Comparison of ENCODE assay signal across 13 cellular contexts in the genomic region with DNA sequence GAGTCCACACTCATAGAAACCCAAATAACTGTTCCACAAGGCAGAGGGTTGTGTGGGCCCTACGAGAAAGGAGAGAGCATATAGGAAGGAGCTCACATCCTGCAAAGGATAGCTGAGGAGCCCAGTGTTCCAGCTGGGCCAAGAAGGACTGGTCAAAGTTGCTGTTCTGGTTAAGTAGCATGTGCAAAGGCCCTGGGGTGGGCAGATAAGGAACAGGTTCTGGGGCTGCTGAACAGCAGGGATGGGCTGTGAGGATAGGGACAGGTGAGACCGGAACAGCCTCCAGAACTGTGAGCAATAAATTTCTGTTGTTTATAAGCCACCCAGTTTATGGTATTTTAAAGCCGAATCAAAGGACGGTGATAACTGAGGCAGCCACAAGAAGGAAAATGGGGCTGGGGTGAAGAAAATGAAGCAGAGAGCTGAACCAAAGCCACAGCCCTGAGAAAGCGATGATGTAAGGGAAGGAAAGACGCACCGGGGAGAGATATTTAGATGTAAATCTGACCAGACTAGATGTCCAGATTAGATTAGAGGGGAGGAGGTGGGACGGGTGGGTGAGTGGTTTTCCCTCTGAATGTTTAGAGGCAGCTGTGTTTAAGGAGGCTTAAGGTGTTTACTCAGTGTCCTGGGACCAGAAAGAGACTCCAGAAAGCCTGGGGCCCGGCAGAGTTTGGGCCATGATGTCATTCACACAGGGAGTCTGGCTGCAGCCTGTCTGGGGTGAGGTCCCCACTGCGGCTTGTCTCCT.
DNase-seq lines count a peak whose midpoint lies in the region; ATAC-seq and TF ChIP-seq lines count a peak whose summit lies in the region.
"Had no signal": no experiment of that assay in that cellular context is flagged by ENCODE, and none has a peak within 500 bp of the region (broad histone marks: within the 10 kb centered on the region; RNA-seq: fewer than 3 reads in every experiment).

No MANE protein-coding gene starts in this region.

- no peak overlapping the region for H3K4me2 ChIP-seq in mesenchymal stem cell (ENCODE audit: low read length, poor library complexity, severe bottlenecking)

- peaks cover 0 to 1% (median 0%) of the 10 kb centered on the region in 7 donors for H3K9me3 Mint-ChIP-seq in CD4-positive, CD25-positive, alpha-beta regulatory T cell
- H3K9me3 Mint-ChIP-seq in activated T-helper 2 cell treated with anti-CD3 and anti-CD28 coated beads, Interferon-gamma antibody, Interleukin-2, Interleukin-4, amounts not matched to agents 10 μg/mL and 5 μg/mL and 100 μg/mL, durations not matched to agents 14 hours and 24 hours and 36 hours = peaks cover 7% of the 10 kb centered on the region
- peaks cover 35% of the 10 kb centered on the region for H3K9me3 Mint-ChIP-seq in nephron progenitor cell
- H3K9me3 Mint-ChIP-seq: dendritic cell treated with granulocyte-macrophage colony-stimulating factor and Interleukin-4, amounts not matched to agents 40 ng/mL and 50 ng/mL, for 4 days had no signal

- H3K14ac ChIP-seq in mesenchymal stem cell (ENCODE audit: low read length in 2 of 2) = no peak overlapping the region

- H3K27ac Mint-ChIP-seq in CD4-positive, CD25-positive, alpha-beta regulatory T cell = peak overlapping the region; percentile 39 to 84 (median 49)
- H3K27ac Mint-ChIP-seq in activated T-helper 2 cell treated with anti-CD3 and anti-CD28 coated beads, Interferon-gamma antibody, Interleukin-2, Interleukin-4, amounts not matched to agents 10 μg/mL and 5 μg/mL and 100 μg/mL, durations not matched to agents 14 hours and 24 hours and 36 hours = peak overlapping the region; percentile 42
- no peak overlapping the region for H3K27ac Mint-ChIP-seq in nephron progenitor cell
- H3K27ac Mint-ChIP-seq: dendritic cell treated with granulocyte-macrophage colony-stimulating factor and Interleukin-4, amounts not matched to agents 40 ng/mL and 50 ng/mL, for 4 days had no signal

- peak; percentile 16 to 37 (median 26) for DNase-seq in CD4-positive, CD25-positive, alpha-beta regulatory T cell
- peak; percentile 41 to 65 (median 49) for DNase-seq in T-helper 1 cell
- peak; percentile 37 for DNase-seq in activated T-helper 2 cell treated with anti-CD3 and anti-CD28 coated beads, Interferon-gamma antibody, Interleukin-2, Interleukin-4, amounts not matched to agents 10 μg/mL and 5 μg/mL and 100 μg/mL, durations not matched to agents 14 hours and 24 hours and 36 hours (ENCODE audit: low spot score)
- peak; percentile 87 for DNase-seq in mesenchymal stem cell
- DNase-seq in nephron progenitor cell = no peak
- no peak for DNase-seq in medulla oblongata (ENCODE audit: extremely low spot score)
- DNase-seq: NCI-H187, stomach, T1000 had no signal

- H2BK15ac ChIP-seq in mesenchymal stem cell (ENCODE audit: low read depth, poor library complexity, severe bottlenecking) = no peak overlapping the region

- no peak overlapping the region for H2BK5ac ChIP-seq in mesenchymal stem cell (ENCODE audit: low read depth, low read length, poor library complexity, severe bottlenecking)

- no peak overlapping the region for H3K27ac ChIP-seq in CD4-positive, CD25-positive, alpha-beta regulatory T cell (ENCODE audit: insufficient read depth, low read length, poor library complexity, severe bottlenecking)
- H3K27ac ChIP-seq in mesenchymal stem cell (ENCODE audit: low read length, poor library complexity, severe bottlenecking) (no peak overlapping the region), gastroesophageal sphincter (no peak overlapping the region)
- H3K27ac ChIP-seq: neutrophil, stomach had no signal

- H2AK5ac ChIP-seq in mesenchymal stem cell (ENCODE audit: low read length, severe bottlenecking) = no peak overlapping the region

- TF ChIP-seq CTCF in nephron progenitor cell (IDR thresholded peaks at IDR 0.05) (no peak), gastroesophageal sphincter (IDR thresholded peaks at IDR 0.05) (no peak)

- no peak overlapping the region for H3K4me3 ChIP-seq in CD4-positive, CD25-positive, alpha-beta regulatory T cell (ENCODE audit: low read depth, low read length)
- H3K4me3 ChIP-seq in mesenchymal stem cell (ENCODE audit: insufficient read depth in 1 of 2, low read depth in 1 of 2, low read length in 2 of 2) (no peak overlapping the region), gastroesophageal sphincter (no peak overlapping the region)
- H3K4me3 ChIP-seq: stomach had no signal

- peaks cover 0 to 29% (median 14%) of the 10 kb centered on the region in 4 donors for H3K4me1 Mint-ChIP-seq in CD4-positive, CD25-positive, alpha-beta regulatory T cell
- H3K4me1 Mint-ChIP-seq in activated T-helper 2 cell treated with anti-CD3 and anti-CD28 coated beads, Interferon-gamma antibody, Interleukin-2, Interleukin-4, amounts not matched to agents 10 μg/mL and 5 μg/mL and 100 μg/mL, durations not matched to agents 14 hours and 24 hours and 36 hours (ENCODE audit: low read depth) = peaks cover 30% of the 10 kb centered on the region
- peaks cover 20% of the 10 kb centered on the region for H3K4me1 Mint-ChIP-seq in nephron progenitor cell

- H3K36me3 ChIP-seq in CD4-positive, CD25-positive, alpha-beta regulatory T cell (ENCODE audit: control insufficient read depth, insufficient read depth, low read length) = no peaks in the 10 kb centered on the region
- H3K36me3 ChIP-seq in mesenchymal stem cell (ENCODE audit: control insufficient read depth in 1 of 2, insufficient read depth in 2 of 2, low read depth in 1 of 2, low read length in 2 of 2) (no peaks in the 10 kb centered on the region), gastroesophageal sphincter (no peaks in the 10 kb centered on the region)
- H3K36me3 ChIP-seq: neutrophil, stomach had no signal

- 43% methylated on average over 10 of the region's 10 CpGs for WGBS in mesenchymal stem cell
- 80 to 89% methylated on average over 7 to 8 of the region's 10 CpGs for WGBS in gastroesophageal sphincter (ENCODE audit: low coverage in 1 of 2), 2 donors

- peaks cover 17% of the 10 kb centered on the region for H3K4me1 ChIP-seq in CD4-positive, CD25-positive, alpha-beta regulatory T cell (ENCODE audit: control insufficient read depth, insufficient read depth, low read length, poor library complexity, severe bottlenecking)
- H3K4me1 ChIP-seq in mesenchymal stem cell (ENCODE audit: control insufficient read depth, insufficient read depth, low read depth, low read length) (peaks cover 2% of the 10 kb centered on the region), gastroesophageal sphincter (peaks cover 0 to 4% (median 0%) of the 10 kb centered on the region in 3 donors)
- H3K4me1 ChIP-seq: stomach had no signal

- H3K4me3 Mint-ChIP-seq in CD4-positive, CD25-positive, alpha-beta regulatory T cell = peak overlapping the region in 3 of 4 donors; percentile 25 to 52 (median 33)
- peak overlapping the region; percentile 17 for H3K4me3 Mint-ChIP-seq in activated T-helper 2 cell treated with anti-CD3 and anti-CD28 coated beads, Interferon-gamma antibody, Interleukin-2, Interleukin-4, amounts not matched to agents 10 μg/mL and 5 μg/mL and 100 μg/mL, durations not matched to agents 14 hours and 24 hours and 36 hours (ENCODE audit: low read depth)
- H3K4me3 Mint-ChIP-seq in nephron progenitor cell = no peak overlapping the region
- H3K4me3 Mint-ChIP-seq: dendritic cell treated with granulocyte-macrophage colony-stimulating factor and Interleukin-4, amounts not matched to agents 40 ng/mL and 50 ng/mL, for 4 days had no signal

- no peak overlapping the region for H3K9ac ChIP-seq in mesenchymal stem cell (ENCODE audit: low read length)

- no peaks in the 10 kb centered on the region for H3K79me1 ChIP-seq in mesenchymal stem cell (replicated peaks; ENCODE audit: low read length, poor library complexity, severe bottlenecking)

- no peak overlapping the region for H3K23ac ChIP-seq in mesenchymal stem cell (ENCODE audit: low read length in 2 of 2)

- no peak for TF ChIP-seq EP300 in gastroesophageal sphincter (IDR thresholded peaks at IDR 0.05)

- no peak overlapping the region for H2BK12ac ChIP-seq in mesenchymal stem cell (ENCODE audit: low read length in 2 of 2)

- H2AFZ ChIP-seq in mesenchymal stem cell (ENCODE audit: low read depth, low read length) = no peak overlapping the region

- H3K27me3 Mint-ChIP-seq in CD4-positive, CD25-positive, alpha-beta regulatory T cell = no peaks in the 10 kb centered on the region
- peaks cover 4% of the 10 kb centered on the region for H3K27me3 Mint-ChIP-seq in activated T-helper 2 cell treated with anti-CD3 and anti-CD28 coated beads, Interferon-gamma antibody, Interleukin-2, Interleukin-4, amounts not matched to agents 10 μg/mL and 5 μg/mL and 100 μg/mL, durations not matched to agents 14 hours and 24 hours and 36 hours (ENCODE audit: low read depth)
- peaks cover 26% of the 10 kb centered on the region for H3K27me3 Mint-ChIP-seq in nephron progenitor cell (ENCODE audit: low read depth, poor library complexity)

- H2BK120ac ChIP-seq in mesenchymal stem cell (ENCODE audit: low read depth, low read length) = no peak overlapping the region

- no peaks in the 10 kb centered on the region for H3K27me3 ChIP-seq in CD4-positive, CD25-positive, alpha-beta regulatory T cell (ENCODE audit: control insufficient read depth, insufficient read depth, low read length)
- peaks cover 0 to 33% of the 10 kb centered on the region in 2 experiments for H3K27me3 ChIP-seq in mesenchymal stem cell (ENCODE audit: control insufficient read depth in 1 of 2, insufficient read depth in 1 of 2, low read length in 2 of 2)
- no peaks in the 10 kb centered on the region for H3K27me3 ChIP-seq in gastroesophageal sphincter
- H3K27me3 ChIP-seq: neutrophil, stomach had no signal

- intact Hi-C loops in activated T-helper 2 cell treated with anti-CD3 and anti-CD28 coated beads, Interferon-gamma antibody, Interleukin-2, Interleukin-4, amounts not matched to agents 10 μg/mL and 5 μg/mL and 100 μg/mL, durations not matched to agents 14 hours and 24 hours and 36 hours (cut with micrococcal nuclease) = loop anchor here (5.0 kb wide), 1 partner anchor 111 kb away; no protein-coding TSS in a partner anchor

- no peak overlapping the region for H3K18ac ChIP-seq in mesenchymal stem cell (ENCODE audit: low read depth in 1 of 2, low read length in 2 of 2)

- TF ChIP-seq POLR2A in gastroesophageal sphincter (IDR thresholded peaks at IDR 0.05) = no peak

- H3K9me3 ChIP-seq in CD4-positive, CD25-positive, alpha-beta regulatory T cell (ENCODE audit: control insufficient read depth in 2 of 2, low read length in 2 of 2) = no peaks in the 10 kb centered on the region
- H3K9me3 ChIP-seq in mesenchymal stem cell (ENCODE audit: control insufficient read depth, low read length) (peaks cover 11% of the 10 kb centered on the region), gastroesophageal sphincter (no peaks in the 10 kb centered on the region)
- H3K9me3 ChIP-seq: neutrophil had no signal

- H3K36me3 Mint-ChIP-seq in CD4-positive, CD25-positive, alpha-beta regulatory T cell = no peaks in the 10 kb centered on the region
- H3K36me3 Mint-ChIP-seq in activated T-helper 2 cell treated with anti-CD3 and anti-CD28 coated beads, Interferon-gamma antibody, Interleukin-2, Interleukin-4, amounts not matched to agents 10 μg/mL and 5 μg/mL and 100 μg/mL, durations not matched to agents 14 hours and 24 hours and 36 hours (ENCODE audit: low read depth) = no peaks in the 10 kb centered on the region
- no peaks in the 10 kb centered on the region for H3K36me3 Mint-ChIP-seq in nephron progenitor cell (ENCODE audit: low read depth)

- no peak overlapping the region for H4K8ac ChIP-seq in mesenchymal stem cell (ENCODE audit: low read length)

- H4K91ac ChIP-seq in mesenchymal stem cell (ENCODE audit: low read length) = no peak overlapping the region

- ATAC-seq in CD4-positive, CD25-positive, alpha-beta regulatory T cell (ENCODE audit: low read depth in 2 of 2) = peak; percentile 53 to 70
- no peak for ATAC-seq in HG03354 (IDR thresholded peaks at IDR 0.05; ENCODE audit: poor library complexity, severe bottlenecking, unreplicated experiment)
- no peak for ATAC-seq in gastroesophageal sphincter

- no peak overlapping the region for H3K4ac ChIP-seq in mesenchymal stem cell (ENCODE audit: low read depth in 1 of 2, low read length in 2 of 2)

Comparison
In these comparisons a context has a peak if more than half of its experiments do, and no peak if none do; other contexts are left out.
1. ATAC-seq: peak in CD4-positive, CD25-positive, alpha-beta regulatory T cell (2 of 2); none in HG03354 (single experiment) and gastroesophageal sphincter (single experiment).
2. DNase-seq: peak in CD4-positive, CD25-positive, alpha-beta regulatory T cell (3 of 3), T-helper 1 cell (5 of 5), activated T-helper 2 cell treated with anti-CD3 and anti-CD28 coated beads, Interferon-gamma antibody, Interleukin-2, Interleukin-4, amounts not matched to agents 10 μg/mL and 5 μg/mL and 100 μg/mL, durations not matched to agents 14 hours and 24 hours and 36 hours (single experiment) and mesenchymal stem cell (single experiment); none in nephron progenitor cell (single experiment) and medulla oblongata (single experiment).